8 cellular contexts compared by ENCODE assay signal in the genomic region with DNA sequence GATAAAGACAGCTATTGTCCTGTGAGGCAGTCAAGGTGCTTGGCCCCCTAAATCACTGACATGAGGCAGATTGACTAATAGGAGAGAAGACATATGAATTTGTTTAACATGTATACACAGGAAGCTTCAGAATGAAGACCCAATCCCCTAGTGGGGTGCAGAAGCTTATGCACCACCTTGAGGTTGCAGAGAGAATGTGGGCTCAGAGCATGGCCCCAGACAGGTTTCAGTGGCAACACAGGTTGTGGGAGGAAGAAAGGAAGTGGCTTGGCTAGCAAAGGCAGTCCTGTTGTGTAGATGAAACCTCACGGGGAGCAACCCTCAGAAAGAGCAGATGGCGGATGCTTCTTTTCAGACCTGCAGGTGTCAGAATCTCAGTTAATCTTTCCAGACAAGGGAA. TPM values are rescaled to one million over a fixed set of nuclear protein-coding genes. Genes with fewer than 3 reads are reported as not detected.
A peak's percentile ranks its signal among the peaks of the same experiment; 100 is the strongest.
DNase-seq lines count a peak whose midpoint lies in the region; ATAC-seq, FAIRE-seq and TF ChIP-seq lines count a peak whose summit lies in the region.

No MANE protein-coding gene starts in this region.

- no peak for TF ChIP-seq EP300 in sigmoid colon (IDR thresholded peaks at IDR 0.05)

- peak overlapping the region; percentile 19 for H3K27ac ChIP-seq in CD4-positive, CD25-positive, alpha-beta regulatory T cell (ENCODE audit: insufficient read depth, low read length, poor library complexity, severe bottlenecking)
- H3K27ac ChIP-seq in small intestine (ENCODE audit: low read depth in 1 of 2, low read length in 1 of 2): no peak overlapping the region
- no peak overlapping the region for H3K27ac ChIP-seq in sigmoid colon

- peaks cover 23 to 38% (median 25%) of the 10 kb centered on the region in 4 donors for H3K4me1 Mint-ChIP-seq in CD4-positive, CD25-positive, alpha-beta regulatory T cell
- H3K4me1 Mint-ChIP-seq in activated CD8-positive, alpha-beta memory T cell treated with anti-CD3 and anti-CD28 coated beads, Interleukin-2, amount 10 ng/mL, durations not matched to agents 7 days and 5 days: peaks cover 30% of the 10 kb centered on the region

- H3K4me3 Mint-ChIP-seq in CD4-positive, CD25-positive, alpha-beta regulatory T cell: peak overlapping the region; percentile 0 to 56 (median 25)
- H3K4me3 Mint-ChIP-seq in activated CD8-positive, alpha-beta memory T cell treated with anti-CD3 and anti-CD28 coated beads, Interleukin-2, amount 10 ng/mL, durations not matched to agents 7 days and 5 days: peak overlapping the region; percentile 23

- no peak for TF ChIP-seq CTCF in sigmoid colon (IDR thresholded peaks at IDR 0.05)

- no peak for TF ChIP-seq POLR2A in sigmoid colon (IDR thresholded peaks at IDR 0.05)

- intact Hi-C loops in sigmoid colon (cut with DNase I): no loop called here

- H3K9me3 Mint-ChIP-seq in CD4-positive, CD25-positive, alpha-beta regulatory T cell: no peaks in the 10 kb centered on the region
- H3K9me3 Mint-ChIP-seq in activated CD8-positive, alpha-beta memory T cell treated with anti-CD3 and anti-CD28 coated beads, Interleukin-2, amount 10 ng/mL, durations not matched to agents 7 days and 5 days (ENCODE audit: low read depth): no peaks in the 10 kb centered on the region

- H3K36me3 Mint-ChIP-seq in CD4-positive, CD25-positive, alpha-beta regulatory T cell: no peaks in the 10 kb centered on the region
- H3K36me3 Mint-ChIP-seq in activated CD8-positive, alpha-beta memory T cell treated with anti-CD3 and anti-CD28 coated beads, Interleukin-2, amount 10 ng/mL, durations not matched to agents 7 days and 5 days: peaks cover 4% of the 10 kb centered on the region

- no peaks in the 10 kb centered on the region for H3K9me3 ChIP-seq in CD4-positive, CD25-positive, alpha-beta regulatory T cell (ENCODE audit: control insufficient read depth in 2 of 2, low read length in 2 of 2)
- H3K9me3 ChIP-seq in small intestine (ENCODE audit: control insufficient read depth, low read depth) (no peaks in the 10 kb centered on the region), sigmoid colon (no peaks in the 10 kb centered on the region)

- peaks cover 25% of the 10 kb centered on the region for H3K4me1 ChIP-seq in CD4-positive, CD25-positive, alpha-beta regulatory T cell (ENCODE audit: control insufficient read depth, insufficient read depth, low read length, poor library complexity, severe bottlenecking)
- H3K4me1 ChIP-seq in small intestine (ENCODE audit: control insufficient read depth in 2 of 2, insufficient read depth in 1 of 2, low read depth in 1 of 2, low read length in 1 of 2) (no peaks in the 10 kb centered on the region), sigmoid colon (no peaks in the 10 kb centered on the region)

- H3K4me3 ChIP-seq in CD4-positive, CD25-positive, alpha-beta regulatory T cell (ENCODE audit: low read depth, low read length): peak overlapping the region; percentile 45
- H3K4me3 ChIP-seq in small intestine (ENCODE audit: low read depth in 1 of 2, low read length in 2 of 2) (no peak overlapping the region), sigmoid colon (no peak overlapping the region)

- no peak for FAIRE-seq in small intestine (lab: Jason Lieb, UNC)

- CTCF ChIA-PET in activated CD8-positive, alpha-beta memory T cell treated with anti-CD3 and anti-CD28 coated beads, Interleukin-2, amount 10 ng/mL, durations not matched to agents 7 days and 5 days (lab: Charles Lee): interaction anchor here (1.0 to 4.0 kb wide), 10 partner anchors 13 to 182 kb away, joined by 3 to 40 read pairs (median 6); partner anchors contain the start of genes LIN9 and PARP1

- ATAC-seq in CD4-positive, CD25-positive, alpha-beta regulatory T cell (ENCODE audit: low read depth in 2 of 2): peak; percentile 99 to 100
- ATAC-seq in GM19468 (IDR thresholded peaks at IDR 0.05; ENCODE audit: extremely low read depth, unreplicated experiment): peak; percentile 99
- ATAC-seq in HG03469 (IDR thresholded peaks at IDR 0.05; ENCODE audit: unreplicated experiment): peak; percentile 99
- ATAC-seq in activated CD8-positive, alpha-beta memory T cell treated with anti-CD3 and anti-CD28 coated beads, Interleukin-2, amount 10 ng/mL, durations not matched to agents 7 days and 5 days: peak; percentile 97

- DNase-seq in CD4-positive, CD25-positive, alpha-beta regulatory T cell: peak; percentile 13 to 95 (median 83)
- DNase-seq in activated CD8-positive, alpha-beta memory T cell treated with anti-CD3 and anti-CD28 coated beads, Interleukin-2, amount 10 ng/mL, durations not matched to agents 7 days and 5 days: peak; percentile 93
- DNase-seq in small intestine (peak; percentile 58), sigmoid colon (no peak), HPDE6-E6E7 (ENCODE audit: extremely low spot score) (no peak), epidermal melanocyte (ENCODE audit: insufficient read length, low spot score) (no peak)

- peaks cover 6% of the 10 kb centered on the region for H3K27me3 Mint-ChIP-seq in CD4-positive, CD25-positive, alpha-beta regulatory T cell
- peaks cover 49% of the 10 kb centered on the region for H3K27me3 Mint-ChIP-seq in activated CD8-positive, alpha-beta memory T cell treated with anti-CD3 and anti-CD28 coated beads, Interleukin-2, amount 10 ng/mL, durations not matched to agents 7 days and 5 days

- no peaks in the 10 kb centered on the region for H3K36me3 ChIP-seq in CD4-positive, CD25-positive, alpha-beta regulatory T cell (ENCODE audit: control insufficient read depth, insufficient read depth, low read length)
- H3K36me3 ChIP-seq in small intestine (ENCODE audit: control insufficient read depth in 2 of 2, insufficient read depth in 2 of 2, low read length in 2 of 2) (no peaks in the 10 kb centered on the region), sigmoid colon (no peaks in the 10 kb centered on the region)

- H3K27ac Mint-ChIP-seq in CD4-positive, CD25-positive, alpha-beta regulatory T cell: peak overlapping the region; percentile 76 to 95 (median 87)
- H3K27ac Mint-ChIP-seq in activated CD8-positive, alpha-beta memory T cell treated with anti-CD3 and anti-CD28 coated beads, Interleukin-2, amount 10 ng/mL, durations not matched to agents 7 days and 5 days: peak overlapping the region; percentile 76

- H3K27me3 ChIP-seq in CD4-positive, CD25-positive, alpha-beta regulatory T cell (ENCODE audit: control insufficient read depth, insufficient read depth, low read length): no peaks in the 10 kb centered on the region
- H3K27me3 ChIP-seq in small intestine (ENCODE audit: control insufficient read depth in 2 of 2, insufficient read depth in 2 of 2, low read length in 2 of 2) (no peaks in the 10 kb centered on the region), sigmoid colon (no peaks in the 10 kb centered on the region)

- 59 to 77% (median 70%) methylated on average over 2 of the region's 2 CpGs for WGBS in small intestine, 3 donors
- WGBS in sigmoid colon, 2 donors: 53 to 77% methylated on average over 2 of the region's 2 CpGs

RNA-seq across cellular contexts. Expression of gene PARP1, which starts 37.0 kb away (rescaled TPM):
- total RNA-seq in CD4-positive, CD25-positive, alpha-beta regulatory T cell: 104 TPM
- 100 to 1,000 TPM in 3 of 4 donors, 10 to 100 TPM in 1; 99.1 to 129 (median 110) TPM for polyA plus RNA-seq in CD4-positive, CD25-positive, alpha-beta regulatory T cell
- 100 to 1,000 TPM; 185 to 207 TPM for total RNA-seq in activated CD8-positive, alpha-beta memory T cell treated with anti-CD3 and anti-CD28 coated beads, Interleukin-2, amount 10 ng/mL, durations not matched to agents 7 days and 5 days
- polyA plus RNA-seq in small intestine (10 to 100 TPM; 17.4 to 46.5 (median 23.8) TPM), sigmoid colon (10 to 100 TPM; 16.4 to 58.8 (median 18.6) TPM)
- 100 to 1,000 TPM; 107 to 168 (median 152) TPM for total RNA-seq in sigmoid colon

Comparison
In these comparisons a context has a peak if more than half of its experiments do, and no peak if none do; other contexts are left out.
1. DNase-seq: peak in CD4-positive, CD25-positive, alpha-beta regulatory T cell (3 of 3), activated CD8-positive, alpha-beta memory T cell treated with anti-CD3 and anti-CD28 coated beads, Interleukin-2, amount 10 ng/mL, durations not matched to agents 7 days and 5 days (single experiment) and small intestine (single experiment); none in sigmoid colon (single experiment), HPDE6-E6E7 (single experiment) and epidermal melanocyte (single experiment).
2. Peak in every context shown above with its lines, with median percentiles within 50 percentile points of each other: ATAC-seq.